1 cellular context compared by ENCODE assay signal in the genomic region with DNA sequence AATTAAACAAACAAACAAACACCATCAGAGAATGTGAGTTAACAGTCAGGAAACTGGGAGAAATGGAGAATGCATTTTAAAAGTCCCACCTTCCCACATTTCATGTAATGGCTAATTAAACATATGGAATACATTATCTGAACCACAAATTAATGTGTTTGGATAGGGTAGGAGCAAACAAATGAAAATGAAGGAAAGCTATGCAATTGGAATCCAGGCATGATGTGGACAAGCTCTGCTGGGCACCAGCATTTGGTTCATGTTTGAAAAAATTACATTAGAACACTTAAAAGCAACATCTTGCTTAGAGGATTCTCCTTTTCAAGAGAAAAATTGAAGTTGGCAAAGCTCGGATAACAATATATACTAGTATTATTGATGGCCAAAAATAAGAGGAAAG.
TF ChIP-seq lines count a peak whose summit lies in the region.

No MANE protein-coding gene starts in this region.

TF ChIP-seq in A549, 52 proteins besides CTCF, POLR2A, EP300 and RAD21 (continued from another document):
- TF ChIP-seq, protein P1, sequence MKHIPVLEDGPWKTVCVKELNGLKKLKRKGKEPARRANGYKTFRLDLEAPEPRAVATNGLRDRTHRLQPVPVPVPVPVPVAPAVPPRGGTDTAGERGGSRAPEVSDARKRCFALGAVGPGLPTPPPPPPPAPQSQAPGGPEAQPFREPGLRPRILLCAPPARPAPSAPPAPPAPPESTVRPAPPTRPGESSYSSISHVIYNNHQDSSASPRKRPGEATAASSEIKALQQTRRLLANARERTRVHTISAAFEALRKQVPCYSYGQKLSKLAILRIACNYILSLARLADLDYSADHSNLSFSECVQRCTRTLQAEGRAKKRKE (CRISPR knock-in tag; IDR thresholded peaks at IDR 0.05; ENCODE audit: low read depth), result no peak
- TF ChIP-seq CHD4 (IDR thresholded peaks at IDR 0.05; ENCODE audit: borderline replicate concordance) (no peak), NPAS2 (CRISPR knock-in tag; IDR thresholded peaks at IDR 0.05; ENCODE audit: borderline replicate concordance) (no peak), MAZ (IDR thresholded peaks at IDR 0.05; ENCODE audit: borderline replicate concordance, low read depth, low read length) (no peak), EHF (CRISPR knock-in tag; IDR thresholded peaks at IDR 0.05) (no peak), EHMT2 (IDR thresholded peaks at IDR 0.05; ENCODE audit: low read depth) (no peak), ZFP36 (IDR thresholded peaks at IDR 0.05; ENCODE audit: borderline replicate concordance, partially characterized antibody) (no peak), MAFK (IDR thresholded peaks at IDR 0.05; ENCODE audit: partially characterized antibody) (no peak), HDAC2 (IDR thresholded peaks at IDR 0.05) (no peak)
- TF ChIP-seq, protein P2, sequence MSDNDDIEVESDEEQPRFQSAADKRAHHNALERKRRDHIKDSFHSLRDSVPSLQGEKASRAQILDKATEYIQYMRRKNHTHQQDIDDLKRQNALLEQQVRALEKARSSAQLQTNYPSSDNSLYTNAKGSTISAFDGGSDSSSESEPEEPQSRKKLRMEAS (IDR thresholded peaks at IDR 0.05), result no peak
- TF ChIP-seq, protein P3, sequence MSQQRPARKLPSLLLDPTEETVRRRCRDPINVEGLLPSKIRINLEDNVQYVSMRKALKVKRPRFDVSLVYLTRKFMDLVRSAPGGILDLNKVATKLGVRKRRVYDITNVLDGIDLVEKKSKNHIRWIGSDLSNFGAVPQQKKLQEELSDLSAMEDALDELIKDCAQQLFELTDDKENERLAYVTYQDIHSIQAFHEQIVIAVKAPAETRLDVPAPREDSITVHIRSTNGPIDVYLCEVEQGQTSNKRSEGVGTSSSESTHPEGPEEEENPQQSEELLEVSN (IDR thresholded peaks at IDR 0.05; ENCODE audit: borderline replicate concordance, low read depth), result no peak
TF ChIP-seq in A549: peak in this region for 0.
